In genomic region chr6:79630883-79631799, GRCh38 we compare ENCODE assay signal across 7 cellular contexts. TPM values are rescaled to one million over a fixed set of nuclear protein-coding genes. Genes with fewer than 3 reads are reported as not detected.
DNase-seq lines count a peak whose midpoint lies in the region; ATAC-seq, FAIRE-seq and TF ChIP-seq lines count a peak whose summit lies in the region.

SH3BGRL2 (plus strand) TSS chr6:79631329; CDS start chr6:79631462, 133 bp downstream.

- no peaks in the 10 kb centered on the region for H3K9me3 Mint-ChIP-seq in stimulated activated memory B cell treated with anti-CD40 and anti-IgM and Interleukin-4, amounts not matched to agents 10 μg/mL and 1 μg/mL and 100 μg/mL, for 72 hours

- H3K27ac ChIP-seq in esophagus muscularis mucosa (replicated peaks in 1 of 4), result peak within 1 kb of the TSS; percentile 76 to 78 (median 76)
- H3K27ac ChIP-seq in mesodermal cell (ENCODE audit: low read depth, low read length, severe bottlenecking), result peak within 1 kb of the TSS; percentile 62

- H3K27ac Mint-ChIP-seq in stimulated activated memory B cell treated with anti-CD40 and anti-IgM and Interleukin-4, amounts not matched to agents 10 μg/mL and 1 μg/mL and 100 μg/mL, for 72 hours, result no peak within 1 kb of the TSS

- under 1% methylated on average over 25 of the region's 77 CpGs for WGBS in esophagus muscularis mucosa
- 1% methylated on average over 30 to 57 of the region's 77 CpGs for WGBS in mesodermal cell (ENCODE audit: insufficient coverage in 2 of 2), 2 experiments

- H3K9me3 ChIP-seq in esophagus muscularis mucosa, result no peaks in the 10 kb centered on the region
- H3K9me3 ChIP-seq in mesodermal cell (ENCODE audit: control insufficient read depth, low read length), result no peaks in the 10 kb centered on the region

- peaks cover 0 to 27% (median 19%) of the 10 kb centered on the region in 4 donors for H3K4me1 ChIP-seq in esophagus muscularis mucosa
- H3K4me1 ChIP-seq in mesodermal cell (ENCODE audit: control insufficient read depth, insufficient read depth, low read length, poor library complexity, severe bottlenecking), result no peaks in the 10 kb centered on the region

- no peak for TF ChIP-seq POLR2A in GM12892 (IDR thresholded peaks at IDR 0.05; ENCODE audit: low read depth, low read length)
- no peak for TF ChIP-seq POLR2A in esophagus muscularis mucosa (IDR thresholded peaks at IDR 0.05; ENCODE audit: low read depth)

- no peaks in the 10 kb centered on the region for H3K27me3 ChIP-seq in esophagus muscularis mucosa

- TF ChIP-seq CTCF in esophagus muscularis mucosa (IDR thresholded peaks at IDR 0.05), result no peak

- peak; percentile 87 for FAIRE-seq in GM12892 (lab: Jason Lieb, UNC)

- H3K4me3 ChIP-seq in esophagus muscularis mucosa, result peak within 1 kb of the TSS; percentile 70 to 89 (median 82)
- peak within 1 kb of the TSS; percentile 71 for H3K4me3 ChIP-seq in mesodermal cell (ENCODE audit: extremely low read depth, insufficient read depth, low read length, poor library complexity, severe bottlenecking)

- H3K4me3 Mint-ChIP-seq in stimulated activated memory B cell treated with anti-CD40 and anti-IgM and Interleukin-4, amounts not matched to agents 10 μg/mL and 1 μg/mL and 100 μg/mL, for 72 hours, result peak within 1 kb of the TSS; percentile 68

- no peak for TF ChIP-seq EP300 in esophagus muscularis mucosa (IDR thresholded peaks at IDR 0.05)

- no peaks in the 10 kb centered on the region for H3K36me3 ChIP-seq in esophagus muscularis mucosa
- H3K36me3 ChIP-seq in mesodermal cell (ENCODE audit: control insufficient read depth, insufficient read depth, low read length), result no peaks in the 10 kb centered on the region

- DNase-seq in GM12892 (ENCODE audit: insufficient read length) (peak; percentile 38), NCI-H2196 treated with DMSO at 0.1 percent for 48 hours (lab: John Stamatoyannopoulos, UW; ENCODE audit: unreplicated experiment) (peak; percentile 63), esophagus muscularis mucosa (ENCODE audit: extremely low spot score) (peak; percentile 92)
- peak; percentile 36 for DNase-seq in activated CD8-positive, alpha-beta memory T cell treated with anti-CD3 and anti-CD28 coated beads, Interleukin-2, amount 50 U/mL, for 4 hours

- peaks cover 14% of the 10 kb centered on the region for H3K4me1 Mint-ChIP-seq in stimulated activated memory B cell treated with anti-CD40 and anti-IgM and Interleukin-4, amounts not matched to agents 10 μg/mL and 1 μg/mL and 100 μg/mL, for 72 hours

- H3K27me3 Mint-ChIP-seq in stimulated activated memory B cell treated with anti-CD40 and anti-IgM and Interleukin-4, amounts not matched to agents 10 μg/mL and 1 μg/mL and 100 μg/mL, for 72 hours, result peaks cover 58% of the 10 kb centered on the region

- intact Hi-C loops in esophagus muscularis mucosa (cut with DNase I), result no loop called here

- H3K36me3 Mint-ChIP-seq in stimulated activated memory B cell treated with anti-CD40 and anti-IgM and Interleukin-4, amounts not matched to agents 10 μg/mL and 1 μg/mL and 100 μg/mL, for 72 hours, result no peaks in the 10 kb centered on the region

- ATAC-seq in HG02852 (IDR thresholded peaks at IDR 0.05; ENCODE audit: unreplicated experiment), result peak; percentile 57
- no peak for ATAC-seq in stimulated activated memory B cell treated with anti-CD40 and anti-IgM and Interleukin-4, amounts not matched to agents 10 μg/mL and 1 μg/mL and 100 μg/mL, for 72 hours

RNA-seq across cellular contexts. Expression of gene SH3BGRL2, which starts in this region (rescaled TPM):
- polyA plus RNA-seq in GM12892 (2012; ENCODE audit: missing spikeins), result 0.19 TPM
- 10 to 100 TPM; 22.8 to 34.1 (median 31.6) TPM for total RNA-seq in esophagus muscularis mucosa
- 7.7 TPM for polyA plus RNA-seq in mesodermal cell (2013, experiment 1 of 2)
- polyA plus RNA-seq in mesodermal cell (2013, experiment 2 of 2), result 9.0 TPM

Comparison
In these comparisons a context has a peak if more than half of its experiments do, and no peak if none do; other contexts are left out.
1. DNase-seq: peak in every context shown above with its lines; median percentile 92 in esophagus muscularis mucosa; 63 in NCI-H2196 treated with DMSO at 0.1 percent for 48 hours; 38 in GM12892; 36 in activated CD8-positive, alpha-beta memory T cell treated with anti-CD3 and anti-CD28 coated beads, Interleukin-2, amount 50 U/mL, for 4 hours.